8 cellular contexts compared by ENCODE assay signal in genomic region chr13:39765801-39766463, GRCh38.
DNase-seq lines count a peak whose midpoint lies in the region; ATAC-seq, FAIRE-seq and TF ChIP-seq lines count a peak whose summit lies in the region.

No MANE protein-coding gene starts in this region.

- H3K27ac ChIP-seq in GM23248 = no peak overlapping the region
- no peak overlapping the region for H3K27ac ChIP-seq in astrocyte (ENCODE audit: low read depth, low read length)
- no peak overlapping the region for H3K27ac ChIP-seq in kidney (ENCODE audit: low read depth in 2 of 2, low read length in 2 of 2)
- peak overlapping the region; percentile 19 for H3K27ac ChIP-seq in subcutaneous abdominal adipose tissue (ENCODE audit: low read depth, low read length)

- in situ Hi-C loops in GM23248 (cut with MboI) = no loop called here

- H3K79me2 ChIP-seq in GM23248 (ENCODE audit: insufficient read depth) (no peaks in the 10 kb centered on the region), astrocyte (ENCODE audit: insufficient read depth, low read length) (no peaks in the 10 kb centered on the region)

- peaks cover 4% of the 10 kb centered on the region for H3K4me1 Mint-ChIP-seq in astrocyte (ENCODE audit: low read depth, unreplicated experiment)

- peaks cover 6% of the 10 kb centered on the region; the same call in 1 of the 2 replicates for H3F3A ChIP-seq in GM23248 (ENCODE audit: insufficient read depth)

- WGBS in GM23248 (ENCODE audit: low coverage in 1 of 2, low lambda C conversion rate in 2 of 2, missing lambda C conversion rate in 2 of 2), 2 experiments = 42 to 49% methylated on average over 2 of the region's 2 CpGs

- intact Hi-C loops in kidney (cut with DNase I) = no loop called here

- no peak overlapping the region for H3K4me2 ChIP-seq in GM23248 (ENCODE audit: unreplicated experiment)
- no peak overlapping the region for H3K4me2 ChIP-seq in astrocyte (ENCODE audit: low read length)

- TF ChIP-seq CTCF in astrocyte (IDR thresholded peaks at IDR 0.05; ENCODE audit: insufficient read depth, low read depth, low read length) (no peak), kidney (IDR thresholded peaks at IDR 0.05; ENCODE audit: borderline replicate concordance, extremely low read depth, insufficient read depth) (peak; percentile 52)

- no peak for ATAC-seq in GM18511 (IDR thresholded peaks at IDR 0.05; ENCODE audit: unreplicated experiment)

- H3K4me3 ChIP-seq in GM23248 (no peak overlapping the region), astrocyte (ENCODE audit: insufficient read depth, low read depth, low read length) (no peak overlapping the region), kidney (ENCODE audit: low read length in 2 of 2) (no peak overlapping the region), subcutaneous abdominal adipose tissue (ENCODE audit: low read depth in 1 of 5, low read length in 5 of 5) (no peak overlapping the region)

- H3K27me3 Mint-ChIP-seq in astrocyte (ENCODE audit: low read depth, unreplicated experiment) = no peaks in the 10 kb centered on the region

- H3K9ac ChIP-seq in GM23248 (no peak overlapping the region), astrocyte (ENCODE audit: low read length) (no peak overlapping the region), kidney (ENCODE audit: low read length in 2 of 2) (no peak overlapping the region), subcutaneous abdominal adipose tissue (ENCODE audit: low read length in 5 of 5) (no peak overlapping the region)

- H3K27ac Mint-ChIP-seq in astrocyte (ENCODE audit: unreplicated experiment) = no peak overlapping the region

- H3K27me3 ChIP-seq in GM23248 (replicated peaks; ENCODE audit: insufficient read depth) (no peaks in the 10 kb centered on the region), astrocyte (ENCODE audit: insufficient read depth, low read length) (no peaks in the 10 kb centered on the region), subcutaneous abdominal adipose tissue (ENCODE audit: control insufficient read depth in 5 of 5, insufficient read depth in 4 of 5, low read length in 5 of 5) (no peaks in the 10 kb centered on the region)

- no peak overlapping the region for H3K4me3 Mint-ChIP-seq in astrocyte (ENCODE audit: unreplicated experiment)

- H3K4me1 ChIP-seq in GM23248 (ENCODE audit: insufficient read depth) (no peaks in the 10 kb centered on the region), astrocyte (ENCODE audit: insufficient read depth, low read length) (peaks cover 4% of the 10 kb centered on the region), kidney (ENCODE audit: control insufficient read depth in 1 of 2, insufficient read depth in 1 of 2, low read depth in 1 of 2, low read length in 2 of 2) (no peaks in the 10 kb centered on the region), subcutaneous abdominal adipose tissue (ENCODE audit: control insufficient read depth in 5 of 5, insufficient read depth in 5 of 5, low read length in 5 of 5) (peaks cover 0 to 41% (median 34%) of the 10 kb centered on the region in 5 donors)

- no peak for FAIRE-seq in astrocyte (lab: Jason Lieb, UNC)
- no peak for FAIRE-seq in kidney (lab: Jason Lieb, UNC)
- no peak for FAIRE-seq in GM12892 (lab: Jason Lieb, UNC)

- peaks cover 2% of the 10 kb centered on the region for H3K9me3 Mint-ChIP-seq in astrocyte (ENCODE audit: unreplicated experiment)

- H3K9me3 ChIP-seq in GM23248 (ENCODE audit: low read depth) = no peaks in the 10 kb centered on the region
- H3K9me3 ChIP-seq in astrocyte (ENCODE audit: insufficient read depth, low read depth, low read length) = no peaks in the 10 kb centered on the region
- no peaks in the 10 kb centered on the region for H3K9me3 ChIP-seq in kidney (ENCODE audit: control insufficient read depth in 1 of 2, low read length in 2 of 2)
- peaks cover 0 to 3% (median 0%) of the 10 kb centered on the region in 5 donors for H3K9me3 ChIP-seq in subcutaneous abdominal adipose tissue (ENCODE audit: control insufficient read depth in 5 of 5, low read length in 5 of 5)

- no peaks in the 10 kb centered on the region for H3K36me3 ChIP-seq in GM23248 (ENCODE audit: low read depth)
- no peaks in the 10 kb centered on the region for H3K36me3 ChIP-seq in astrocyte (ENCODE audit: insufficient read depth, low read length)
- H3K36me3 ChIP-seq in kidney (ENCODE audit: control insufficient read depth in 1 of 2, insufficient read depth in 2 of 2, low read length in 2 of 2) = no peaks in the 10 kb centered on the region
- no peaks in the 10 kb centered on the region for H3K36me3 ChIP-seq in subcutaneous abdominal adipose tissue (ENCODE audit: control insufficient read depth in 5 of 5, insufficient read depth in 5 of 5, low read length in 5 of 5)

- TF ChIP-seq POLR2A in GM12892 (IDR thresholded peaks at IDR 0.05; ENCODE audit: low read depth, low read length) = no peak

- peak; percentile 25 for DNase-seq in GM23248
- peak; percentile 68 for DNase-seq in NCI-H2196 (lab: John Stamatoyannopoulos, UW; ENCODE audit: unreplicated experiment)
- peak; percentile 29 for DNase-seq in astrocyte (ENCODE audit: low read depth)
- DNase-seq in kidney = peak; percentile 66
- DNase-seq in DMS53 treated with DMSO at 0.1 percent for 48 hours (lab: John Stamatoyannopoulos, UW; ENCODE audit: unreplicated experiment) = no peak
- DNase-seq in GM12892 (ENCODE audit: insufficient read length) = no peak

- H3K36me3 Mint-ChIP-seq in astrocyte (ENCODE audit: low read depth, unreplicated experiment) = peaks cover 3% of the 10 kb centered on the region

- H4K20me1 ChIP-seq in GM23248 (ENCODE audit: insufficient read depth) (no peaks in the 10 kb centered on the region), astrocyte (ENCODE audit: insufficient read depth, low read length) (no peaks in the 10 kb centered on the region)

- no peak overlapping the region for H2AFZ ChIP-seq in GM23248
- no peak overlapping the region for H2AFZ ChIP-seq in astrocyte (ENCODE audit: low read depth, low read length)

- H3K9me2 ChIP-seq in GM23248 (ENCODE audit: insufficient read depth) = no peaks in the 10 kb centered on the region

Comparison
In these comparisons a context has a peak if more than half of its experiments do, and no peak if none do; other contexts are left out.
1. DNase-seq: peak in GM23248 (single experiment), NCI-H2196 (single experiment), astrocyte (single experiment) and kidney (single experiment); none in DMS53 treated with DMSO at 0.1 percent for 48 hours (single experiment) and GM12892 (single experiment).